In genomic region chr12:19855876-19856275, GRCh38 we compare ENCODE assay signal across 18 cellular contexts.
DNase-seq lines count a peak whose midpoint lies in the region; ATAC-seq and TF ChIP-seq lines count a peak whose summit lies in the region.
"Had no signal": no experiment of that assay in that cellular context is flagged by ENCODE, and none has a peak within 500 bp of the region (broad histone marks: within the 10 kb centered on the region; RNA-seq: fewer than 3 reads in every experiment).

No MANE protein-coding gene starts in this region.

- DNase-seq in right lobe of liver (no peak), fibroblast of the aortic adventitia (ENCODE audit: low read depth) (peak; percentile 54), osteoblast (ENCODE audit: insufficient read length, low spot score, missing footprints) (no peak), aorta (no peak), NCI-H1048 (lab: John Stamatoyannopoulos, UW) (no peak), T1000 (lab: John Stamatoyannopoulos, UW) (no peak), NCI-H226 (no peak)
- DNase-seq: activated CD4-positive, alpha-beta T cell treated with anti-CD3 and anti-CD28 coated beads for 4 hours; activated naive CD8-positive, alpha-beta T cell treated with anti-CD3 and anti-CD28 coated beads, Interleukin-2, amount 50 U/mL, for 24 hours; CD4-positive, alpha-beta T cell; glutamatergic neuron; MG63; natural killer cell; NCI-H187; stimulated activated CD4-positive, alpha-beta T cell treated with anti-CD3 and anti-CD28 coated beads, Interleukin-4, amount 100 ng/mL, for 4 hours; substantia nigra had no signal

- peak overlapping the region; percentile 10 for H3K4me2 ChIP-seq in osteoblast (ENCODE audit: insufficient read depth, low read length)

- ATAC-seq in right lobe of liver: no peak
- ATAC-seq in aorta (ENCODE audit: low FRiP score): no peak
- ATAC-seq: activated naive CD8-positive, alpha-beta T cell treated with anti-CD3 and anti-CD28 coated beads, Interleukin-2, amount 50 U/mL, for 24 hours; natural killer cell had no signal

- intact Hi-C loops in right lobe of liver (cut with DNase I): no loop called here
- intact Hi-C loops in aorta (cut with DNase I): no loop called here

- H3K36me3 ChIP-seq in liver (ENCODE audit: control insufficient read depth in 4 of 4, insufficient read depth in 3 of 4, low read depth in 1 of 4, low read length in 3 of 4) (no peaks in the 10 kb centered on the region), right lobe of liver (no peaks in the 10 kb centered on the region), osteoblast (ENCODE audit: insufficient read depth, low read length) (no peaks in the 10 kb centered on the region), aorta (ENCODE audit: control insufficient read depth in 1 of 2, insufficient read depth in 2 of 2, low read length in 1 of 2) (no peaks in the 10 kb centered on the region)
- H3K36me3 ChIP-seq: MG63 had no signal

- H3K4me1 ChIP-seq in liver (ENCODE audit: control insufficient read depth in 4 of 4, insufficient read depth in 4 of 4, low read length in 3 of 4) (no peaks in the 10 kb centered on the region), right lobe of liver (no peaks in the 10 kb centered on the region), osteoblast (ENCODE audit: insufficient read depth, low read length) (peaks cover 12% of the 10 kb centered on the region), aorta (ENCODE audit: control insufficient read depth in 1 of 2, insufficient read depth in 2 of 2, low read length in 2 of 2) (peaks cover 2 to 5% of the 10 kb centered on the region in 2 donors)

- no peaks in the 10 kb centered on the region for H3K27me3 ChIP-seq in liver (ENCODE audit: control insufficient read depth in 4 of 4, insufficient read depth in 4 of 4, low read length in 3 of 4)
- H3K27me3 ChIP-seq in right lobe of liver: no peaks in the 10 kb centered on the region
- H3K27me3 ChIP-seq in osteoblast (ENCODE audit: insufficient read depth, low read length): no peaks in the 10 kb centered on the region
- no peaks in the 10 kb centered on the region for H3K27me3 ChIP-seq in aorta (ENCODE audit: control insufficient read depth in 1 of 2, insufficient read depth in 2 of 2, low read length in 1 of 2)
- H3K27me3 ChIP-seq: MG63 had no signal

- no peak overlapping the region for H3K9ac ChIP-seq in liver (ENCODE audit: low read depth in 1 of 2, low read length in 2 of 2)

- WGBS in liver: 67% methylated on average over 3 of the region's 3 CpGs
- 37% methylated on average over 3 of the region's 3 CpGs for WGBS in right lobe of liver (ENCODE audit: insufficient coverage, low coverage, low lambda C conversion rate, missing lambda C conversion rate)
- 3 to 5% methylated on average over 3 of the region's 3 CpGs for WGBS in aorta, 2 donors

- no peak for TF ChIP-seq POLR2A in right lobe of liver (IDR thresholded peaks at IDR 0.05)

- H3K27ac ChIP-seq in liver (ENCODE audit: low read depth in 1 of 2, low read length in 2 of 2) (peak overlapping the region; percentile 9 to 50), right lobe of liver (peak overlapping the region in 1 of 3 donors; percentile 8), osteoblast (ENCODE audit: low read depth, low read length) (no peak overlapping the region), aorta (ENCODE audit: low read depth in 1 of 2, low read length in 2 of 2) (peak overlapping the region; percentile 77 to 95)
- H3K27ac ChIP-seq: HL-60 had no signal

- H2AFZ ChIP-seq in osteoblast (ENCODE audit: low read length): peak overlapping the region; percentile 48

- H3K9me3 ChIP-seq in liver (ENCODE audit: control insufficient read depth in 4 of 4, low read length in 3 of 4) (no peaks in the 10 kb centered on the region), right lobe of liver (no peaks in the 10 kb centered on the region), osteoblast (ENCODE audit: low read depth, low read length) (no peaks in the 10 kb centered on the region), aorta (ENCODE audit: control insufficient read depth, low read length) (no peaks in the 10 kb centered on the region)

- TF ChIP-seq RAD21 in liver (IDR thresholded peaks at IDR 0.05): no peak

- H3K4me3 ChIP-seq in liver (ENCODE audit: low read depth in 1 of 3, low read length in 3 of 3) (no peak overlapping the region), right lobe of liver (no peak overlapping the region), fibroblast of the aortic adventitia (ENCODE audit: low read depth, low read length) (no peak overlapping the region), osteoblast (ENCODE audit: insufficient read depth, low read length) (peak overlapping the region; percentile 3), aorta (ENCODE audit: low read length in 2 of 2) (no peak overlapping the region)
- H3K4me3 ChIP-seq: MG63 had no signal

- TF ChIP-seq CTCF in liver (IDR thresholded peaks at IDR 0.05; ENCODE audit: low read depth, low read length, missing input control) (no peak), right lobe of liver (IDR thresholded peaks at IDR 0.05) (no peak), fibroblast of the aortic adventitia (IDR thresholded peaks at IDR 0.05; ENCODE audit: insufficient read depth, low read length) (no peak), osteoblast (IDR thresholded peaks at IDR 0.05; ENCODE audit: extremely low read depth, low read depth, low read length) (no peak)

- no peaks in the 10 kb centered on the region for H4K20me1 ChIP-seq in osteoblast (ENCODE audit: insufficient read depth, low read length)

- no peaks in the 10 kb centered on the region for H3K79me2 ChIP-seq in osteoblast (ENCODE audit: insufficient read depth, low read length)

TF ChIP-seq in liver, 16 proteins besides CTCF, POLR2A, EP300 and RAD21:
- no peak for TF ChIP-seq SP1 (IDR thresholded peaks at IDR 0.05)
- no peak for TF ChIP-seq ATF3 (IDR thresholded peaks at IDR 0.05)
- TF ChIP-seq MAX (IDR thresholded peaks at IDR 0.05): no peak
- TF ChIP-seq EGR1 (IDR thresholded peaks at IDR 0.05; ENCODE audit: low read depth in 2 of 2): no peak
- TF ChIP-seq GABPA (IDR thresholded peaks at IDR 0.05 in 1 of 2, conservative IDR thresholded peaks at IDR 0.05 in 1 of 2): no peak
- no peak for TF ChIP-seq HNF4G (IDR thresholded peaks at IDR 0.05)
- TF ChIP-seq YY1 (IDR thresholded peaks at IDR 0.05): no peak
- TF ChIP-seq JUND (IDR thresholded peaks at IDR 0.05): no peak
TF ChIP-seq in liver: peak in this region for 0.
